In genomic region chr1:7770620-7770938, GRCh38 we compare ENCODE assay signal across 8 cellular contexts. TPM values are rescaled to one million over a fixed set of nuclear protein-coding genes. Genes with fewer than 3 reads are reported as not detected.
A peak's percentile ranks its signal among the peaks of the same experiment; 100 is the strongest.
DNase-seq lines count a peak whose midpoint lies in the region; ATAC-seq and TF ChIP-seq lines count a peak whose summit lies in the region.

No MANE protein-coding gene starts in this region.

- H3K9me3 ChIP-seq in iPS-20b (ENCODE audit: insufficient read depth, low read depth, low read length) (no peaks in the 10 kb centered on the region), subcutaneous abdominal adipose tissue (ENCODE audit: control insufficient read depth in 5 of 5, low read length in 5 of 5) (no peaks in the 10 kb centered on the region)

- H3K27ac ChIP-seq in iPS-20b (ENCODE audit: low read length) (no peak overlapping the region), subcutaneous abdominal adipose tissue (ENCODE audit: low read depth, low read length) (peak overlapping the region; percentile 79)

- H3K4me3 ChIP-seq in iPS-20b (ENCODE audit: low read length): peak overlapping the region; percentile 95
- peak overlapping the region; percentile 69 to 95 (median 93) for H3K4me3 ChIP-seq in subcutaneous abdominal adipose tissue (ENCODE audit: low read depth in 1 of 5, low read length in 5 of 5)

- peak; percentile 10 for DNase-seq in AG08395 (ENCODE audit: low spot score)
- DNase-seq in HFFc6: no peak
- no peak for DNase-seq in activated naive CD8-positive, alpha-beta T cell treated with anti-CD3 and anti-CD28 coated beads, Interleukin-2, amount 10 ng/mL, durations not matched to agents 7 days and 5 days
- DNase-seq in NCI-H2196 (lab: John Stamatoyannopoulos, UW; ENCODE audit: unreplicated experiment): no peak

- H3K36me3 Mint-ChIP-seq in HFFc6 (ENCODE audit: low read depth): peaks cover 23% of the 10 kb centered on the region
- H3K36me3 Mint-ChIP-seq in activated naive CD8-positive, alpha-beta T cell treated with anti-CD3 and anti-CD28 coated beads, Interleukin-2, amount 10 ng/mL, durations not matched to agents 7 days and 5 days: peaks cover 12% of the 10 kb centered on the region

- no peaks in the 10 kb centered on the region for H3K9me3 Mint-ChIP-seq in HFFc6
- H3K9me3 Mint-ChIP-seq in activated naive CD8-positive, alpha-beta T cell treated with anti-CD3 and anti-CD28 coated beads, Interleukin-2, amount 10 ng/mL, durations not matched to agents 7 days and 5 days: no peaks in the 10 kb centered on the region

- H3K27me3 Mint-ChIP-seq in HFFc6 (ENCODE audit: insufficient read depth): peaks cover 6% of the 10 kb centered on the region
- peaks cover 33% of the 10 kb centered on the region for H3K27me3 Mint-ChIP-seq in activated naive CD8-positive, alpha-beta T cell treated with anti-CD3 and anti-CD28 coated beads, Interleukin-2, amount 10 ng/mL, durations not matched to agents 7 days and 5 days

- H3K9ac ChIP-seq in iPS-20b (ENCODE audit: low read depth, low read length): peak overlapping the region; percentile 63; the same call in 1 of the 2 replicates
- peak overlapping the region in 4 of 5 donors; percentile 19 to 84 (median 69) for H3K9ac ChIP-seq in subcutaneous abdominal adipose tissue (ENCODE audit: low read length in 5 of 5)

- H3K4me1 ChIP-seq in iPS-20b (ENCODE audit: insufficient read depth, low read length): peaks cover 4% of the 10 kb centered on the region; the same call in 1 of the 2 replicates
- peaks cover 5 to 23% (median 21%) of the 10 kb centered on the region in 5 donors for H3K4me1 ChIP-seq in subcutaneous abdominal adipose tissue (ENCODE audit: control insufficient read depth in 5 of 5, insufficient read depth in 5 of 5, low read length in 5 of 5)

- H3K27me3 ChIP-seq in iPS-20b (ENCODE audit: insufficient read depth, low read length) (no peaks in the 10 kb centered on the region), subcutaneous abdominal adipose tissue (ENCODE audit: control insufficient read depth in 5 of 5, insufficient read depth in 4 of 5, low read length in 5 of 5) (no peaks in the 10 kb centered on the region)

- H3K36me3 ChIP-seq in iPS-20b (ENCODE audit: insufficient read depth, low read depth, low read length) (peaks cover 21% of the 10 kb centered on the region), subcutaneous abdominal adipose tissue (ENCODE audit: control insufficient read depth in 5 of 5, insufficient read depth in 5 of 5, low read length in 5 of 5) (peaks cover 5 to 19% (median 14%) of the 10 kb centered on the region in 5 donors)

- POLR2A ChIA-PET in activated naive CD8-positive, alpha-beta T cell treated with anti-CD3 and anti-CD28 coated beads, Interleukin-2, amount 10 ng/mL, durations not matched to agents 7 days and 5 days (lab: Charles Lee): interaction anchor here (1.7 kb wide), 1 partner anchor 11 kb away, joined by 5 read pairs; no protein-coding TSS in a partner anchor

- peaks cover 26% of the 10 kb centered on the region for H3K4me1 Mint-ChIP-seq in HFFc6 (ENCODE audit: low read depth)
- peaks cover 24% of the 10 kb centered on the region for H3K4me1 Mint-ChIP-seq in activated naive CD8-positive, alpha-beta T cell treated with anti-CD3 and anti-CD28 coated beads, Interleukin-2, amount 10 ng/mL, durations not matched to agents 7 days and 5 days

- peak; percentile 15 for ATAC-seq in activated naive CD8-positive, alpha-beta T cell treated with anti-CD3 and anti-CD28 coated beads, Interleukin-2, amount 10 ng/mL, durations not matched to agents 7 days and 5 days (ENCODE audit: low read depth)
- ATAC-seq in HG03378 (IDR thresholded peaks at IDR 0.05; ENCODE audit: unreplicated experiment) (no peak), GM21526 (IDR thresholded peaks at IDR 0.05; ENCODE audit: low FRiP score, unreplicated experiment) (no peak)

- H3K4me3 Mint-ChIP-seq in HFFc6: peak overlapping the region; percentile 94
- peak overlapping the region; percentile 83 for H3K4me3 Mint-ChIP-seq in activated naive CD8-positive, alpha-beta T cell treated with anti-CD3 and anti-CD28 coated beads, Interleukin-2, amount 10 ng/mL, durations not matched to agents 7 days and 5 days

- H3K27ac Mint-ChIP-seq in HFFc6: peak overlapping the region; percentile 78; the same call in 1 of the 2 replicates
- H3K27ac Mint-ChIP-seq in activated naive CD8-positive, alpha-beta T cell treated with anti-CD3 and anti-CD28 coated beads, Interleukin-2, amount 10 ng/mL, durations not matched to agents 7 days and 5 days: peak overlapping the region; percentile 82

- no peak for TF ChIP-seq CTCF in HFFc6 (IDR thresholded peaks at IDR 0.05)

RNA-seq across cellular contexts. Expression of gene VAMP3, which starts 0.5 kb away (rescaled TPM):
- 100 to 1,000 TPM; 138 to 179 (median 163) TPM for total RNA-seq in HFFc6 (2021; fragmentation: NEBNext Ultra II Directional; extraction: Animal tissue kit (Norgen Biotek cat#: 25700))
- total RNA-seq in activated naive CD8-positive, alpha-beta T cell treated with anti-CD3 and anti-CD28 coated beads, Interleukin-2, amount 10 ng/mL, durations not matched to agents 7 days and 5 days: 10 to 100 TPM; 44.7 to 51.3 TPM

RNA-seq across cellular contexts. Expression of gene PER3, which starts 13.5 kb away (rescaled TPM):
- 1 to 10 TPM; 5.7 to 8.1 (median 7.7) TPM for total RNA-seq in HFFc6 (2021; fragmentation: NEBNext Ultra II Directional; extraction: Animal tissue kit (Norgen Biotek cat#: 25700))
- 1 to 10 TPM; 3.3 to 3.6 TPM for total RNA-seq in activated naive CD8-positive, alpha-beta T cell treated with anti-CD3 and anti-CD28 coated beads, Interleukin-2, amount 10 ng/mL, durations not matched to agents 7 days and 5 days
